6 cellular contexts compared by ENCODE assay signal in genomic region chr7:22414424-22414823, GRCh38.
"Had no signal": no experiment of that assay in that cellular context is flagged by ENCODE, and none has a peak within 500 bp of the region (broad histone marks: within the 10 kb centered on the region; RNA-seq: fewer than 3 reads in every experiment).

No MANE protein-coding gene starts in this region.

- ATAC-seq: K562 had no signal

- DNase-seq: IMR-90, KBM-7, KG1 had no signal

- H3K4me3 ChIP-seq: K562 had no signal

- H3K36me3 Mint-ChIP-seq: IgD-negative memory B cell had no signal

- H3K27ac ChIP-seq: HL-60 had no signal

- H3K4me3 Mint-ChIP-seq: IgD-negative memory B cell had no signal

- H3K9me3 Mint-ChIP-seq: IgD-negative memory B cell had no signal

- H3K4me1 Mint-ChIP-seq: IgD-negative memory B cell had no signal
